1 cellular context compared by ENCODE assay signal in the genomic region with DNA sequence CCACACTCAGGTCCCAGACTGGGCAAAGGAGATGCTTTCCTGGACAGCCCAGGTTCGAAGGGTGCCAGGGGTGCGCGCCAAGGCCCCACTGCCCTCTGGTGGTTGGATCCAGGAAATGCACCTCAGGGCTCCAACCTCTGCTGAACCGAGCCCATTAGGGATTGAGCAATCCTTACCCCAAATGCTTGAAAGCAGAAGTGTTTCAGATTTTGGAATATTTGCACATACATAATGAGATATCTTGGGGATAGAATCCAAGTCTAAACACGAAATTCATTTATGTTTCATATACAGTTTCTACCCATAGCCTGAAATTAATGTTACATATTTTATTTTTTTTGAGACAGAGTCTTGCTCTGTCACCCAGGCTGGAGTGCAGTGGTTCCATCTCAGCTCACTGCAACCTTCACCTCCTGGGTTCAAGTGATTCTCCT.
A peak's percentile ranks its signal among the peaks of the same experiment; 100 is the strongest.
TF ChIP-seq lines count a peak whose summit lies in the region.

No MANE protein-coding gene starts in this region.

TF ChIP-seq in K562, 482 proteins besides CTCF, POLR2A, EP300 and RAD21 (continued from another document and continues in another):
- TF ChIP-seq, protein P1, sequence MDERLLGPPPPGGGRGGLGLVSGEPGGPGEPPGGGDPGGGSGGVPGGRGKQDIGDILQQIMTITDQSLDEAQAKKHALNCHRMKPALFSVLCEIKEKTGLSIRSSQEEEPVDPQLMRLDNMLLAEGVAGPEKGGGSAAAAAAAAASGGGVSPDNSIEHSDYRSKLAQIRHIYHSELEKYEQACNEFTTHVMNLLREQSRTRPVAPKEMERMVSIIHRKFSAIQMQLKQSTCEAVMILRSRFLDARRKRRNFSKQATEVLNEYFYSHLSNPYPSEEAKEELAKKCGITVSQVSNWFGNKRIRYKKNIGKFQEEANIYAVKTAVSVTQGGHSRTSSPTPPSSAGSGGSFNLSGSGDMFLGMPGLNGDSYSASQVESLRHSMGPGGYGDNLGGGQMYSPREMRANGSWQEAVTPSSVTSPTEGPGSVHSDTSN (CRISPR knock-in tag; IDR thresholded peaks at IDR 0.05; ENCODE audit: low read depth): no peak
- TF ChIP-seq, protein P1 (tag; conservative IDR thresholded peaks at IDR 0.05; ENCODE audit: low read depth): no peak
- no peak for TF ChIP-seq ILF3 (IDR thresholded peaks at IDR 0.05; ENCODE audit: borderline replicate concordance)
- no peak for TF ChIP-seq PCBP2 (IDR thresholded peaks at IDR 0.05; ENCODE audit: low read depth, low read length, poor library complexity, severe bottlenecking)
- TF ChIP-seq, protein P2, sequence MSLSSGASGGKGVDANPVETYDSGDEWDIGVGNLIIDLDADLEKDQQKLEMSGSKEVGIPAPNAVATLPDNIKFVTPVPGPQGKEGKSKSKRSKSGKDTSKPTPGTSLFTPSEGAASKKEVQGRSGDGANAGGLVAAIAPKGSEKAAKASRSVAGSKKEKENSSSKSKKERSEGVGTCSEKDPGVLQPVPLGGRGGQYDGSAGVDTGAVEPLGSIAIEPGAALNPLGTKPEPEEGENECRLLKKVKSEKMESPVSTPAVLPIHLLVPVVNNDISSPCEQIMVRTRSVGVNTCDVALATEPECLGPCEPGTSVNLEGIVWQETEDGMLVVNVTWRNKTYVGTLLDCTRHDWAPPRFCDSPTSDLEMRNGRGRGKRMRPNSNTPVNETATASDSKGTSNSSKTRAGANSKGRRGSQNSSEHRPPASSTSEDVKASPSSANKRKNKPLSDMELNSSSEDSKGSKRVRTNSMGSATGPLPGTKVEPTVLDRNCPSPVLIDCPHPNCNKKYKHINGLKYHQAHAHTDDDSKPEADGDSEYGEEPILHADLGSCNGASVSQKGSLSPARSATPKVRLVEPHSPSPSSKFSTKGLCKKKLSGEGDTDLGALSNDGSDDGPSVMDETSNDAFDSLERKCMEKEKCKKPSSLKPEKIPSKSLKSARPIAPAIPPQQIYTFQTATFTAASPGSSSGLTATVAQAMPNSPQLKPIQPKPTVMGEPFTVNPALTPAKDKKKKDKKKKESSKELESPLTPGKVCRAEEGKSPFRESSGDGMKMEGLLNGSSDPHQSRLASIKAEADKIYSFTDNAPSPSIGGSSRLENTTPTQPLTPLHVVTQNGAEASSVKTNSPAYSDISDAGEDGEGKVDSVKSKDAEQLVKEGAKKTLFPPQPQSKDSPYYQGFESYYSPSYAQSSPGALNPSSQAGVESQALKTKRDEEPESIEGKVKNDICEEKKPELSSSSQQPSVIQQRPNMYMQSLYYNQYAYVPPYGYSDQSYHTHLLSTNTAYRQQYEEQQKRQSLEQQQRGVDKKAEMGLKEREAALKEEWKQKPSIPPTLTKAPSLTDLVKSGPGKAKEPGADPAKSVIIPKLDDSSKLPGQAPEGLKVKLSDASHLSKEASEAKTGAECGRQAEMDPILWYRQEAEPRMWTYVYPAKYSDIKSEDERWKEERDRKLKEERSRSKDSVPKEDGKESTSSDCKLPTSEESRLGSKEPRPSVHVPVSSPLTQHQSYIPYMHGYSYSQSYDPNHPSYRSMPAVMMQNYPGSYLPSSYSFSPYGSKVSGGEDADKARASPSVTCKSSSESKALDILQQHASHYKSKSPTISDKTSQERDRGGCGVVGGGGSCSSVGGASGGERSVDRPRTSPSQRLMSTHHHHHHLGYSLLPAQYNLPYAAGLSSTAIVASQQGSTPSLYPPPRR (CRISPR knock-in tag; IDR thresholded peaks at IDR 0.05; ENCODE audit: borderline replicate concordance): no peak
- TF ChIP-seq CBX3 (IDR thresholded peaks at IDR 0.05; ENCODE audit: borderline replicate concordance in 1 of 2, low read length in 2 of 2): peak in 1 of 2 experiments; percentile 43; a peak in 1 of 3 replicates
- TF ChIP-seq MIER1 (IDR thresholded peaks at IDR 0.05; ENCODE audit: low read depth): no peak
- TF ChIP-seq THRAP3 (IDR thresholded peaks at IDR 0.05; ENCODE audit: borderline replicate concordance): no peak
- peak; percentile 91 for TF ChIP-seq CC2D1A (IDR thresholded peaks at IDR 0.05)
- TF ChIP-seq NFE2 (IDR thresholded peaks at IDR 0.05; ENCODE audit: low read depth): no peak
- TF ChIP-seq, protein P3, sequence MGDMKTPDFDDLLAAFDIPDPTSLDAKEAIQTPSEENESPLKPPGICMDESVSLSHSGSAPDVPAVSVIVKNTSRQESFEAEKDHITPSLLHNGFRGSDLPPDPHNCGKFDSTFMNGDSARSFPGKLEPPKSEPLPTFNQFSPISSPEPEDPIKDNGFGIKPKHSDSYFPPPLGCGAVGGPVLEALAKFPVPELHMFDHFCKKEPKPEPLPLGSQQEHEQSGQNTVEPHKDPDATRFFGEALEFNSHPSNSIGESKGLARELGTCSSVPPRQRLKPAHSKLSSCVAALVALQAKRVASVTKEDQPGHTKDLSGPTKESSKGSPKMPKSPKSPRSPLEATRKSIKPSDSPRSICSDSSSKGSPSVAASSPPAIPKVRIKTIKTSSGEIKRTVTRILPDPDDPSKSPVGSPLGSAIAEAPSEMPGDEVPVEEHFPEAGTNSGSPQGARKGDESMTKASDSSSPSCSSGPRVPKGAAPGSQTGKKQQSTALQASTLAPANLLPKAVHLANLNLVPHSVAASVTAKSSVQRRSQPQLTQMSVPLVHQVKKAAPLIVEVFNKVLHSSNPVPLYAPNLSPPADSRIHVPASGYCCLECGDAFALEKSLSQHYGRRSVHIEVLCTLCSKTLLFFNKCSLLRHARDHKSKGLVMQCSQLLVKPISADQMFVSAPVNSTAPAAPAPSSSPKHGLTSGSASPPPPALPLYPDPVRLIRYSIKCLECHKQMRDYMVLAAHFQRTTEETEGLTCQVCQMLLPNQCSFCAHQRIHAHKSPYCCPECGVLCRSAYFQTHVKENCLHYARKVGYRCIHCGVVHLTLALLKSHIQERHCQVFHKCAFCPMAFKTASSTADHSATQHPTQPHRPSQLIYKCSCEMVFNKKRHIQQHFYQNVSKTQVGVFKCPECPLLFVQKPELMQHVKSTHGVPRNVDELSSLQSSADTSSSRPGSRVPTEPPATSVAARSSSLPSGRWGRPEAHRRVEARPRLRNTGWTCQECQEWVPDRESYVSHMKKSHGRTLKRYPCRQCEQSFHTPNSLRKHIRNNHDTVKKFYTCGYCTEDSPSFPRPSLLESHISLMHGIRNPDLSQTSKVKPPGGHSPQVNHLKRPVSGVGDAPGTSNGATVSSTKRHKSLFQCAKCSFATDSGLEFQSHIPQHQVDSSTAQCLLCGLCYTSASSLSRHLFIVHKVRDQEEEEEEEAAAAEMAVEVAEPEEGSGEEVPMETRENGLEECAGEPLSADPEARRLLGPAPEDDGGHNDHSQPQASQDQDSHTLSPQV (IDR thresholded peaks at IDR 0.05): no peak
- no peak for TF ChIP-seq EHMT2 (IDR thresholded peaks at IDR 0.05)
- no peak for TF ChIP-seq ZNF143 (CRISPR knock-in tag; IDR thresholded peaks at IDR 0.05)
- TF ChIP-seq, protein P4, sequence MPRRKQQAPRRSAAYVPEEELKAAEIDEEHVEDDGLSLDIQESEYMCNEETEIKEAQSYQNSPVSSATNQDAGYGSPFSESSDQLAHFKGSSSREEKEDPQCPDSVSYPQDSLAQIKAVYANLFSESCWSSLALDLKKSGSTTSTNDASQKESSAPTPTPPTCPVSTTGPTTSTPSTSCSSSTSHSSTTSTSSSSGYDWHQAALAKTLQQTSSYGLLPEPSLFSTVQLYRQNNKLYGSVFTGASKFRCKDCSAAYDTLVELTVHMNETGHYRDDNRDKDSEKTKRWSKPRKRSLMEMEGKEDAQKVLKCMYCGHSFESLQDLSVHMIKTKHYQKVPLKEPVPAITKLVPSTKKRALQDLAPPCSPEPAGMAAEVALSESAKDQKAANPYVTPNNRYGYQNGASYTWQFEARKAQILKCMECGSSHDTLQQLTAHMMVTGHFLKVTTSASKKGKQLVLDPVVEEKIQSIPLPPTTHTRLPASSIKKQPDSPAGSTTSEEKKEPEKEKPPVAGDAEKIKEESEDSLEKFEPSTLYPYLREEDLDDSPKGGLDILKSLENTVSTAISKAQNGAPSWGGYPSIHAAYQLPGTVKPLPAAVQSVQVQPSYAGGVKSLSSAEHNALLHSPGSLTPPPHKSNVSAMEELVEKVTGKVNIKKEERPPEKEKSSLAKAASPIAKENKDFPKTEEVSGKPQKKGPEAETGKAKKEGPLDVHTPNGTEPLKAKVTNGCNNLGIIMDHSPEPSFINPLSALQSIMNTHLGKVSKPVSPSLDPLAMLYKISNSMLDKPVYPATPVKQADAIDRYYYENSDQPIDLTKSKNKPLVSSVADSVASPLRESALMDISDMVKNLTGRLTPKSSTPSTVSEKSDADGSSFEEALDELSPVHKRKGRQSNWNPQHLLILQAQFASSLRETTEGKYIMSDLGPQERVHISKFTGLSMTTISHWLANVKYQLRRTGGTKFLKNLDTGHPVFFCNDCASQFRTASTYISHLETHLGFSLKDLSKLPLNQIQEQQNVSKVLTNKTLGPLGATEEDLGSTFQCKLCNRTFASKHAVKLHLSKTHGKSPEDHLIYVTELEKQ (CRISPR knock-in tag; IDR thresholded peaks at IDR 0.05): no peak
- TF ChIP-seq ZSCAN32 (CRISPR knock-in tag; IDR thresholded peaks at IDR 0.05): 0 out of 2 replicates have a peak, but pooled peaks have one; percentile 21
- TF ChIP-seq MYC (IDR thresholded peaks at IDR 0.05; ENCODE audit: low read depth, low read length): peak; percentile 40; the same call in 1 of the 2 replicates
- TF ChIP-seq MYC (CRISPR knock-in tag; IDR thresholded peaks at IDR 0.05; ENCODE audit: borderline replicate concordance, low read depth): no peak
- TF ChIP-seq, protein P5, sequence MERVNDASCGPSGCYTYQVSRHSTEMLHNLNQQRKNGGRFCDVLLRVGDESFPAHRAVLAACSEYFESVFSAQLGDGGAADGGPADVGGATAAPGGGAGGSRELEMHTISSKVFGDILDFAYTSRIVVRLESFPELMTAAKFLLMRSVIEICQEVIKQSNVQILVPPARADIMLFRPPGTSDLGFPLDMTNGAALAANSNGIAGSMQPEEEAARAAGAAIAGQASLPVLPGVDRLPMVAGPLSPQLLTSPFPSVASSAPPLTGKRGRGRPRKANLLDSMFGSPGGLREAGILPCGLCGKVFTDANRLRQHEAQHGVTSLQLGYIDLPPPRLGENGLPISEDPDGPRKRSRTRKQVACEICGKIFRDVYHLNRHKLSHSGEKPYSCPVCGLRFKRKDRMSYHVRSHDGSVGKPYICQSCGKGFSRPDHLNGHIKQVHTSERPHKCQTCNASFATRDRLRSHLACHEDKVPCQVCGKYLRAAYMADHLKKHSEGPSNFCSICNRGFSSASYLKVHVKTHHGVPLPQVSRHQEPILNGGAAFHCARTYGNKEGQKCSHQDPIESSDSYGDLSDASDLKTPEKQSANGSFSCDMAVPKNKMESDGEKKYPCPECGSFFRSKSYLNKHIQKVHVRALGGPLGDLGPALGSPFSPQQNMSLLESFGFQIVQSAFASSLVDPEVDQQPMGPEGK (CRISPR knock-in tag; IDR thresholded peaks at IDR 0.05; ENCODE audit: borderline replicate concordance): no peak
- no peak for TF ChIP-seq HMG20A (CRISPR knock-in tag; conservative IDR thresholded peaks at IDR 0.05)
- TF ChIP-seq LCOR (CRISPR knock-in tag; IDR thresholded peaks at IDR 0.05): peak; percentile 91
- TF ChIP-seq ZNF212 (CRISPR knock-in tag; IDR thresholded peaks at IDR 0.05): no peak
- TF ChIP-seq RAD51 (IDR thresholded peaks at IDR 0.05; ENCODE audit: borderline replicate concordance, low read depth): no peak
- 0 out of 2 replicates have a peak, but pooled peaks have one; percentile 54 for TF ChIP-seq ELF2 (CRISPR knock-in tag; IDR thresholded peaks at IDR 0.05)
- no peak for TF ChIP-seq KLF1 (tag; IDR thresholded peaks at IDR 0.05)
- TF ChIP-seq HDAC1 (IDR thresholded peaks at IDR 0.05): 0 out of 4 replicates have a peak, but pooled peaks of 1 of the 2 experiments have one; percentile 44
- TF ChIP-seq ZNF57 (CRISPR knock-in tag; IDR thresholded peaks at IDR 0.05): no peak
- no peak for TF ChIP-seq GATAD2A (IDR thresholded peaks at IDR 0.05)
- no peak for TF ChIP-seq KHSRP (IDR thresholded peaks at IDR 0.05)
- no peak for TF ChIP-seq ZNF175 (CRISPR knock-in tag; IDR thresholded peaks at IDR 0.05; ENCODE audit: low read depth)
- no peak for TF ChIP-seq HEY1 (CRISPR knock-in tag; IDR thresholded peaks at IDR 0.05; ENCODE audit: borderline replicate concordance)
- no peak for TF ChIP-seq U2AF2 (optimal IDR thresholded peaks at IDR 0.05; ENCODE audit: low read depth, low read length)
- TF ChIP-seq ZNF324 (CRISPR knock-in tag; IDR thresholded peaks at IDR 0.05): 0 out of 2 replicates have a peak, but pooled peaks have one; percentile 22
- TF ChIP-seq SMAD1 (IDR thresholded peaks at IDR 0.05; ENCODE audit: low read depth, low read length, partially characterized antibody): no peak
- no peak for TF ChIP-seq PHB (CRISPR knock-in tag; IDR thresholded peaks at IDR 0.05)
- 0 out of 4 replicates have a peak, but pooled peaks of 1 of the 2 experiments have one; percentile 61 for TF ChIP-seq ARNT (IDR thresholded peaks at IDR 0.05)
- no peak for TF ChIP-seq NFIC (IDR thresholded peaks at IDR 0.05)
- TF ChIP-seq NR2C2 (CRISPR knock-in tag; IDR thresholded peaks at IDR 0.05): no peak
- TF ChIP-seq NR2C2 (tag; IDR thresholded peaks at IDR 0.05): no peak
- TF ChIP-seq GABPB2 (CRISPR knock-in tag; conservative IDR thresholded peaks at IDR 0.05): no peak
- no peak for TF ChIP-seq ZNF165 (CRISPR knock-in tag; IDR thresholded peaks at IDR 0.05; ENCODE audit: borderline replicate concordance)
- TF ChIP-seq, protein P6, sequence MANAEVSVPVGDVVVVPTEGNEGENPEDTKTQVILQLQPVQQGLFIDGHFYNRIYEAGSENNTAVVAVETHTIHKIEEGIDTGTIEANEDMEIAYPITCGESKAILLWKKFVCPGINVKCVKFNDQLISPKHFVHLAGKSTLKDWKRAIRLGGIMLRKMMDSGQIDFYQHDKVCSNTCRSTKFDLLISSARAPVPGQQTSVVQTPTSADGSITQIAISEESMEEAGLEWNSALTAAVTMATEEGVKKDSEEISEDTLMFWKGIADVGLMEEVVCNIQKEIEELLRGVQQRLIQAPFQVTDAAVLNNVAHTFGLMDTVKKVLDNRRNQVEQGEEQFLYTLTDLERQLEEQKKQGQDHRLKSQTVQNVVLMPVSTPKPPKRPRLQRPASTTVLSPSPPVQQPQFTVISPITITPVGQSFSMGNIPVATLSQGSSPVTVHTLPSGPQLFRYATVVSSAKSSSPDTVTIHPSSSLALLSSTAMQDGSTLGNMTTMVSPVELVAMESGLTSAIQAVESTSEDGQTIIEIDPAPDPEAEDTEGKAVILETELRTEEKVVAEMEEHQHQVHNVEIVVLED (CRISPR knock-in tag; IDR thresholded peaks at IDR 0.05): no peak
- no peak for TF ChIP-seq FUS (optimal IDR thresholded peaks at IDR 0.05; ENCODE audit: low read depth, low read length)
- TF ChIP-seq ZZZ3 (IDR thresholded peaks at IDR 0.05): no peak
